Comparison of ENCODE assay signal across 1 cellular context in the genomic region with DNA sequence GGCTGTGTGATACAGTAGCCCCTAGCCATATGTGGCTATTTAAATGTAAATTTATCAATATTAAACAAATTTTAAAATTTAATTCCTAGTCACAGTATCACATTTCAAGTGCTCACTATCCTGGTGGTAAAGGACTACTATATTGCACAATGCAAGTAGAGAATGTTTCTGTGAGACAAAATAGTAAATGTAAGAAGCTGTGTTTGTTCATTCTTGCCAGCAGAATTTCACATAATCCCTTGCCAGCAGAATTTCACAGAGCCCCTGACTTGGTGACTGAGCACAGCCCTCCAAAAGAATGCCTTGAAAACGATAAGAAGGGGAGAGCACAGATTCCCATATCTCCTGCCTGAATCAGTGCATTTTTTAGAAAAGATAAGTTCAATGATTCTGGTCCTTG.
TF ChIP-seq lines count a peak whose summit lies in the region.

No MANE protein-coding gene starts in this region.

TF ChIP-seq in IMR-90, 13 proteins besides CTCF, POLR2A, EP300 and RAD21 (continued from another document):
- TF ChIP-seq, protein P1, sequence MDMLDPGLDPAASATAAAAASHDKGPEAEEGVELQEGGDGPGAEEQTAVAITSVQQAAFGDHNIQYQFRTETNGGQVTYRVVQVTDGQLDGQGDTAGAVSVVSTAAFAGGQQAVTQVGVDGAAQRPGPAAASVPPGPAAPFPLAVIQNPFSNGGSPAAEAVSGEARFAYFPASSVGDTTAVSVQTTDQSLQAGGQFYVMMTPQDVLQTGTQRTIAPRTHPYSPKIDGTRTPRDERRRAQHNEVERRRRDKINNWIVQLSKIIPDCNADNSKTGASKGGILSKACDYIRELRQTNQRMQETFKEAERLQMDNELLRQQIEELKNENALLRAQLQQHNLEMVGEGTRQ (IDR thresholded peaks at IDR 0.05; ENCODE audit: low read depth, low read length) = no peak
- no peak for TF ChIP-seq BHLHE40 (IDR thresholded peaks at IDR 0.05; ENCODE audit: low read depth, low read length)
- TF ChIP-seq NFE2L2 (IDR thresholded peaks at IDR 0.05; ENCODE audit: low read depth, low read length) = no peak
